ENCODE assay signal across 9 cellular contexts in the genomic region with DNA sequence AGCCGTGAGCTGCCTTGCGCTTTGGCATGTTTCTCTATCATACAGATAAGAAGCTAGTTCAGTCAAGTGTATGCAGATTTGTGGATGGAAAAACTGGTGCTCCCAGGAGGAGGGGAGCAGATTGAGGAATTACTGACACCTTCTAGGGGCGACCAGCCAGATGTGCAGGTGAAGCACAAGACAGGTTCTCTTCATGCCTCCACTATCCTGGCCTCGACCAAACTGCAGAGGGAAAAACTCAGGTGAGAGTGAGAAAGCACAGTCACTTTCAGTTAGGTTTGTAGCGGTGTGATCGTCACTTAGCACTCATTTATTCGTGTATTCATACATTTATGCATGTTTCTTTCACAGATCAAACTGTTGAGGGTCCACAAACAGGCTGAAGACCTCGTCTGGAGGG. TPM values are rescaled to one million over a fixed set of nuclear protein-coding genes. Genes with fewer than 3 reads are reported as not detected.
DNase-seq lines count a peak whose midpoint lies in the region; ATAC-seq and TF ChIP-seq lines count a peak whose summit lies in the region.
"Had no signal": no experiment of that assay in that cellular context is flagged by ENCODE, and none has a peak within 500 bp of the region (broad histone marks: within the 10 kb centered on the region; RNA-seq: fewer than 3 reads in every experiment).

No MANE protein-coding gene starts in this region.

- peak overlapping the region; percentile 87 to 92 for H3K27ac Mint-ChIP-seq in natural killer cell treated with Interleukin-12 subunit alpha and Interleukin-12 subunit beta and Interleukin-15 and Interleukin-18, amount 100 ng/mL, for 72 hours

- H3K27me3 ChIP-seq in BLaER1 (no peaks in the 10 kb centered on the region), MG63 (no peaks in the 10 kb centered on the region), dorsolateral prefrontal cortex (no peaks in the 10 kb centered on the region)

- DNase-seq in MG63 = no peak
- peak in 2 of 10 donors; percentile 22 to 31 for DNase-seq in dorsolateral prefrontal cortex
- no peak for DNase-seq in natural killer cell treated with Interleukin-12 subunit alpha and Interleukin-12 subunit beta and Interleukin-15 and Interleukin-18, amount 100 ng/mL, for 72 hours (ENCODE audit: low spot score)
- DNase-seq in GOT3 (lab: John Stamatoyannopoulos, UW) = no peak

- peaks cover 37 to 43% of the 10 kb centered on the region in 2 donors for H3K4me1 Mint-ChIP-seq in natural killer cell treated with Interleukin-12 subunit alpha and Interleukin-12 subunit beta and Interleukin-15 and Interleukin-18, amount 100 ng/mL, for 72 hours (ENCODE audit: low read depth in 2 of 2)

- peaks cover 21% of the 10 kb centered on the region for H3K36me3 Mint-ChIP-seq in natural killer cell treated with Interleukin-12 subunit alpha and Interleukin-12 subunit beta and Interleukin-15 and Interleukin-18, amount 100 ng/mL, for 72 hours

- H3K4me1 ChIP-seq in BLaER1 = peaks cover 45% of the 10 kb centered on the region

- TF ChIP-seq CTCF in dorsolateral prefrontal cortex (IDR thresholded peaks at IDR 0.05 in 54 of 56, conservative IDR thresholded peaks at IDR 0.05 in 2 of 56; ENCODE audit: low read depth in 1 of 56, partially characterized antibody in 56 of 56) = no peak

- no peaks in the 10 kb centered on the region for H3K9me3 ChIP-seq in BLaER1
- no peaks in the 10 kb centered on the region for H3K9me3 ChIP-seq in MG63

- H3K36me3 ChIP-seq in BLaER1 = peaks cover 18% of the 10 kb centered on the region
- H3K36me3 ChIP-seq in MG63 = peaks cover 25% of the 10 kb centered on the region

- peaks cover 35% of the 10 kb centered on the region for H4K20me1 ChIP-seq in BLaER1

- peak overlapping the region; percentile 97 for H3K4me2 ChIP-seq in BLaER1

- peak overlapping the region; percentile 89 for H3K27ac ChIP-seq in BLaER1
- H3K27ac ChIP-seq in dorsolateral prefrontal cortex = peak overlapping the region; percentile 46 to 95 (median 86)

- H3K4me3 ChIP-seq in BLaER1 (peak overlapping the region; percentile 97), MG63 (peak overlapping the region; percentile 73), dorsolateral prefrontal cortex (peak overlapping the region; percentile 68 to 98 (median 92))

- intact Hi-C loops in dorsolateral prefrontal cortex (cut with DNase I) = loop anchor here in 1 of 2 donors (2.0 kb wide), 2 partner anchors 25 to 39 kb away; partner anchors contain the start of gene POLM

- H3K9ac ChIP-seq in BLaER1 = peak overlapping the region; percentile 90

- peak overlapping the region; percentile 91 for H3K4me3 Mint-ChIP-seq in natural killer cell treated with Interleukin-12 subunit alpha and Interleukin-12 subunit beta and Interleukin-15 and Interleukin-18, amount 100 ng/mL, for 72 hours

- ATAC-seq in natural killer cell treated with Interleukin-12 subunit alpha and Interleukin-12 subunit beta and Interleukin-15 and Interleukin-18, amount 100 ng/mL, for 72 hours = no peak
- ATAC-seq in HG03196 (IDR thresholded peaks at IDR 0.05; ENCODE audit: unreplicated experiment) (no peak), GM19324 (IDR thresholded peaks at IDR 0.05; ENCODE audit: low FRiP score, unreplicated experiment) (no peak), HG03159 (IDR thresholded peaks at IDR 0.05; ENCODE audit: unreplicated experiment) (no peak)

- H3K27me3 Mint-ChIP-seq in natural killer cell treated with Interleukin-12 subunit alpha and Interleukin-12 subunit beta and Interleukin-15 and Interleukin-18, amount 100 ng/mL, for 72 hours = no peaks in the 10 kb centered on the region

- no peaks in the 10 kb centered on the region for H3K9me3 Mint-ChIP-seq in natural killer cell treated with Interleukin-12 subunit alpha and Interleukin-12 subunit beta and Interleukin-15 and Interleukin-18, amount 100 ng/mL, for 72 hours

RNA-seq across cellular contexts. Expression of gene DBNL, which starts 0.6 kb away (rescaled TPM):
- total RNA-seq in MG63 (2014; rRNA removed; shearing (Covaris generic); ENCODE audit: low replicate concordance) = 103 and 166 TPM in 2 replicates
- 100 to 1,000 TPM in 17 of 120 experiments, 10 to 100 TPM in 103; 58.1 to 115 (median 89.4) TPM for total RNA-seq in dorsolateral prefrontal cortex
- total RNA-seq in natural killer cell treated with Interleukin-12 subunit alpha and Interleukin-12 subunit beta and Interleukin-15 and Interleukin-18, amount 100 ng/mL, for 72 hours = 100 to 1,000 TPM; 173 to 202 TPM

RNA-seq across cellular contexts. Expression of gene PGAM2, which starts 21.5 kb away (rescaled TPM):
- not detected in 2 replicates for total RNA-seq in MG63 (2014; rRNA removed; shearing (Covaris generic); ENCODE audit: low replicate concordance)
- 10 to 100 TPM in 66 of 120 experiments, 1 to 10 TPM in 54; 2.8 to 52.0 (median 11.0) TPM for total RNA-seq in dorsolateral prefrontal cortex
- not detected for total RNA-seq in natural killer cell treated with Interleukin-12 subunit alpha and Interleukin-12 subunit beta and Interleukin-15 and Interleukin-18, amount 100 ng/mL, for 72 hours
- total RNA-seq: dermis microvascular lymphatic vessel endothelial cell had no signal

RNA-seq across cellular contexts. Expression of gene POLM, which starts 38.4 kb away (rescaled TPM):
- total RNA-seq in MG63 (2014; rRNA removed; shearing (Covaris generic); ENCODE audit: low replicate concordance) = 9.4 and 10.8 TPM in 2 replicates
- 10 to 100 TPM; 10.6 to 34.8 (median 18.7) TPM for total RNA-seq in dorsolateral prefrontal cortex
- 10 to 100 TPM; 25.9 to 66.9 TPM for total RNA-seq in natural killer cell treated with Interleukin-12 subunit alpha and Interleukin-12 subunit beta and Interleukin-15 and Interleukin-18, amount 100 ng/mL, for 72 hours

RNA-seq across cellular contexts. Expression of gene SPDYE1, which starts 46.2 kb away (rescaled TPM):
- total RNA-seq in MG63 (2014; rRNA removed; shearing (Covaris generic); ENCODE audit: low replicate concordance) = not detected in 2 replicates
- total RNA-seq in dorsolateral prefrontal cortex = under 1 TPM in 10 of 120 experiments, not detected in 110; 0.18 to 0.53 (median 0.29) TPM
- not detected for total RNA-seq in natural killer cell treated with Interleukin-12 subunit alpha and Interleukin-12 subunit beta and Interleukin-15 and Interleukin-18, amount 100 ng/mL, for 72 hours
- total RNA-seq: dermis microvascular lymphatic vessel endothelial cell had no signal
